In genomic region chr11:125075900-125076317, GRCh38 we compare ENCODE assay signal across 1 cellular context.
TF ChIP-seq lines count a peak whose summit lies in the region.

No MANE protein-coding gene starts in this region.

TF ChIP-seq in GM23338, 12 proteins besides CTCF, POLR2A, EP300 and RAD21 (continued from another document):
- TF ChIP-seq ZNF462 (CRISPR knock-in tag; IDR thresholded peaks at IDR 0.05) (no peak), ETS1 (IDR thresholded peaks at IDR 0.05) (no peak), CREB1 (CRISPR knock-in tag; IDR thresholded peaks at IDR 0.05; ENCODE audit: low read depth) (no peak)
